8 cellular contexts compared by ENCODE assay signal in genomic region chr2:192195548-192196418, GRCh38. TPM values are rescaled to one million over a fixed set of nuclear protein-coding genes. Genes with fewer than 3 reads are reported as not detected.
DNase-seq lines count a peak whose midpoint lies in the region; ATAC-seq and TF ChIP-seq lines count a peak whose summit lies in the region.

No MANE protein-coding gene starts in this region.

- H3K4me3 Mint-ChIP-seq in activated T-cell treated with anti-CD3 and anti-CD28 coated beads, Interleukin-2, amount 50 U/mL, for 4 hours = peak overlapping the region; percentile 76
- H3K4me3 Mint-ChIP-seq in natural killer cell treated with Interleukin-12 subunit alpha and Interleukin-12 subunit beta and Interleukin-15 and Interleukin-18, amount 100 ng/mL, for 72 hours = peak overlapping the region; percentile 65

- peaks cover 25% of the 10 kb centered on the region for H3K4me1 Mint-ChIP-seq in activated T-cell treated with anti-CD3 and anti-CD28 coated beads, Interleukin-2, amount 50 U/mL, for 4 hours (ENCODE audit: low read depth)
- H3K4me1 Mint-ChIP-seq in natural killer cell treated with Interleukin-12 subunit alpha and Interleukin-12 subunit beta and Interleukin-15 and Interleukin-18, amount 100 ng/mL, for 72 hours (ENCODE audit: low read depth in 2 of 2) = peaks cover 16 to 26% of the 10 kb centered on the region in 2 donors

- ATAC-seq in HG03139 (IDR thresholded peaks at IDR 0.05; ENCODE audit: unreplicated experiment) = peak; percentile 25
- ATAC-seq in activated T-cell treated with anti-CD3 and anti-CD28 coated beads, Interleukin-2, amount 50 U/mL, for 4 hours = peak; percentile 38 to 45
- peak; percentile 8 to 22 for ATAC-seq in natural killer cell treated with Interleukin-12 subunit alpha and Interleukin-12 subunit beta and Interleukin-15 and Interleukin-18, amount 100 ng/mL, for 72 hours
- no peak for ATAC-seq in HG03378 (IDR thresholded peaks at IDR 0.05; ENCODE audit: unreplicated experiment)
- ATAC-seq in HG03439 (IDR thresholded peaks at IDR 0.05; ENCODE audit: unreplicated experiment) = no peak

- H3K4me3 ChIP-seq in foreskin fibroblast (ENCODE audit: low read depth in 1 of 2, low read length in 2 of 2) = peak overlapping the region; percentile 49 to 69

- TF ChIP-seq CTCF in foreskin fibroblast (IDR thresholded peaks at IDR 0.05; ENCODE audit: low read depth, low read length) = no peak

- no peaks in the 10 kb centered on the region for H3K36me3 Mint-ChIP-seq in activated T-cell treated with anti-CD3 and anti-CD28 coated beads, Interleukin-2, amount 50 U/mL, for 4 hours (ENCODE audit: insufficient read depth)
- H3K36me3 Mint-ChIP-seq in natural killer cell treated with Interleukin-12 subunit alpha and Interleukin-12 subunit beta and Interleukin-15 and Interleukin-18, amount 100 ng/mL, for 72 hours = peaks cover 6% of the 10 kb centered on the region

- DNase-seq in NCI-H510A treated with DMSO at 0.1 percent for 48 hours (lab: John Stamatoyannopoulos, UW) = peak; percentile 16
- DNase-seq in NCI-H510A (lab: John Stamatoyannopoulos, UW) = no peak
- no peak for DNase-seq in activated T-cell treated with anti-CD3 and anti-CD28 coated beads, Interleukin-2, amount 50 U/mL, for 4 hours
- peak in 1 of 2 donors; percentile 66 for DNase-seq in foreskin fibroblast
- no peak for DNase-seq in natural killer cell treated with Interleukin-12 subunit alpha and Interleukin-12 subunit beta and Interleukin-15 and Interleukin-18, amount 100 ng/mL, for 72 hours (ENCODE audit: low spot score)

- H3K27me3 Mint-ChIP-seq in activated T-cell treated with anti-CD3 and anti-CD28 coated beads, Interleukin-2, amount 50 U/mL, for 4 hours (ENCODE audit: low read depth) = peaks cover 64% of the 10 kb centered on the region
- H3K27me3 Mint-ChIP-seq in natural killer cell treated with Interleukin-12 subunit alpha and Interleukin-12 subunit beta and Interleukin-15 and Interleukin-18, amount 100 ng/mL, for 72 hours = peaks cover 45 to 63% of the 10 kb centered on the region in 2 donors

- H3K9me3 Mint-ChIP-seq in activated T-cell treated with anti-CD3 and anti-CD28 coated beads, Interleukin-2, amount 50 U/mL, for 4 hours = no peaks in the 10 kb centered on the region
- H3K9me3 Mint-ChIP-seq in natural killer cell treated with Interleukin-12 subunit alpha and Interleukin-12 subunit beta and Interleukin-15 and Interleukin-18, amount 100 ng/mL, for 72 hours = no peaks in the 10 kb centered on the region

- H3K27ac Mint-ChIP-seq in natural killer cell treated with Interleukin-12 subunit alpha and Interleukin-12 subunit beta and Interleukin-15 and Interleukin-18, amount 100 ng/mL, for 72 hours = no peak overlapping the region

RNA-seq across cellular contexts. Expression of gene TMEFF2, which starts 1.1 kb away (rescaled TPM):
- total RNA-seq in activated T-cell treated with anti-CD3 and anti-CD28 coated beads, Interleukin-2, amount 50 U/mL, for 4 hours = not detected
- total RNA-seq in natural killer cell treated with Interleukin-12 subunit alpha and Interleukin-12 subunit beta and Interleukin-15 and Interleukin-18, amount 100 ng/mL, for 72 hours = not detected

Comparison
In these comparisons a context has a peak if more than half of its experiments do, and no peak if none do; other contexts are left out.
1. ATAC-seq: peak in HG03139 (single experiment), activated T-cell treated with anti-CD3 and anti-CD28 coated beads, Interleukin-2, amount 50 U/mL, for 4 hours (2 of 2) and natural killer cell treated with Interleukin-12 subunit alpha and Interleukin-12 subunit beta and Interleukin-15 and Interleukin-18, amount 100 ng/mL, for 72 hours (2 of 2); none in HG03378 (single experiment) and HG03439 (single experiment).